Comparison of ENCODE assay signal across 1 cellular context in the genomic region with DNA sequence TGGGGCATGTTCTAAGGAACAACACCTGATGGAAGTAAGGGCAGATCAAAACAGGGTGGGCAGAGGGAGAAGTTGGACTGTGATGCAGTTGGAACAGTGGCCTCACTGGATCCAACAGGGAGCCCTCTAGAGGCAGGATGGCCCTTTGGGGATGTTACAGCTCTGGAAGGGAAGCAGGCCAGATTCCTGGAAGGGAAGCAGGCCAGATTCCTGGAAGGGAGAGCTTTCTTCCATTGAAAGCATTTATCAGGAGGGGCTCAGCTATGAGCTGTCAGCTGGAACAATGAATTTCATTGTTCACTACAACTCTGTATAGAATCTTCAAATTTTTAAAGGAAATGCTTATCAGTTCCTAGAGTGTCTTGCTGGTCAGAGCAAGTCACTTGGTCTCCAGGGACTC.
TF ChIP-seq lines count a peak whose summit lies in the region.

No MANE protein-coding gene starts in this region.

TF ChIP-seq in H1, 55 proteins besides CTCF, POLR2A, EP300 and RAD21 (continued from another document):
- TF ChIP-seq, protein P1, sequence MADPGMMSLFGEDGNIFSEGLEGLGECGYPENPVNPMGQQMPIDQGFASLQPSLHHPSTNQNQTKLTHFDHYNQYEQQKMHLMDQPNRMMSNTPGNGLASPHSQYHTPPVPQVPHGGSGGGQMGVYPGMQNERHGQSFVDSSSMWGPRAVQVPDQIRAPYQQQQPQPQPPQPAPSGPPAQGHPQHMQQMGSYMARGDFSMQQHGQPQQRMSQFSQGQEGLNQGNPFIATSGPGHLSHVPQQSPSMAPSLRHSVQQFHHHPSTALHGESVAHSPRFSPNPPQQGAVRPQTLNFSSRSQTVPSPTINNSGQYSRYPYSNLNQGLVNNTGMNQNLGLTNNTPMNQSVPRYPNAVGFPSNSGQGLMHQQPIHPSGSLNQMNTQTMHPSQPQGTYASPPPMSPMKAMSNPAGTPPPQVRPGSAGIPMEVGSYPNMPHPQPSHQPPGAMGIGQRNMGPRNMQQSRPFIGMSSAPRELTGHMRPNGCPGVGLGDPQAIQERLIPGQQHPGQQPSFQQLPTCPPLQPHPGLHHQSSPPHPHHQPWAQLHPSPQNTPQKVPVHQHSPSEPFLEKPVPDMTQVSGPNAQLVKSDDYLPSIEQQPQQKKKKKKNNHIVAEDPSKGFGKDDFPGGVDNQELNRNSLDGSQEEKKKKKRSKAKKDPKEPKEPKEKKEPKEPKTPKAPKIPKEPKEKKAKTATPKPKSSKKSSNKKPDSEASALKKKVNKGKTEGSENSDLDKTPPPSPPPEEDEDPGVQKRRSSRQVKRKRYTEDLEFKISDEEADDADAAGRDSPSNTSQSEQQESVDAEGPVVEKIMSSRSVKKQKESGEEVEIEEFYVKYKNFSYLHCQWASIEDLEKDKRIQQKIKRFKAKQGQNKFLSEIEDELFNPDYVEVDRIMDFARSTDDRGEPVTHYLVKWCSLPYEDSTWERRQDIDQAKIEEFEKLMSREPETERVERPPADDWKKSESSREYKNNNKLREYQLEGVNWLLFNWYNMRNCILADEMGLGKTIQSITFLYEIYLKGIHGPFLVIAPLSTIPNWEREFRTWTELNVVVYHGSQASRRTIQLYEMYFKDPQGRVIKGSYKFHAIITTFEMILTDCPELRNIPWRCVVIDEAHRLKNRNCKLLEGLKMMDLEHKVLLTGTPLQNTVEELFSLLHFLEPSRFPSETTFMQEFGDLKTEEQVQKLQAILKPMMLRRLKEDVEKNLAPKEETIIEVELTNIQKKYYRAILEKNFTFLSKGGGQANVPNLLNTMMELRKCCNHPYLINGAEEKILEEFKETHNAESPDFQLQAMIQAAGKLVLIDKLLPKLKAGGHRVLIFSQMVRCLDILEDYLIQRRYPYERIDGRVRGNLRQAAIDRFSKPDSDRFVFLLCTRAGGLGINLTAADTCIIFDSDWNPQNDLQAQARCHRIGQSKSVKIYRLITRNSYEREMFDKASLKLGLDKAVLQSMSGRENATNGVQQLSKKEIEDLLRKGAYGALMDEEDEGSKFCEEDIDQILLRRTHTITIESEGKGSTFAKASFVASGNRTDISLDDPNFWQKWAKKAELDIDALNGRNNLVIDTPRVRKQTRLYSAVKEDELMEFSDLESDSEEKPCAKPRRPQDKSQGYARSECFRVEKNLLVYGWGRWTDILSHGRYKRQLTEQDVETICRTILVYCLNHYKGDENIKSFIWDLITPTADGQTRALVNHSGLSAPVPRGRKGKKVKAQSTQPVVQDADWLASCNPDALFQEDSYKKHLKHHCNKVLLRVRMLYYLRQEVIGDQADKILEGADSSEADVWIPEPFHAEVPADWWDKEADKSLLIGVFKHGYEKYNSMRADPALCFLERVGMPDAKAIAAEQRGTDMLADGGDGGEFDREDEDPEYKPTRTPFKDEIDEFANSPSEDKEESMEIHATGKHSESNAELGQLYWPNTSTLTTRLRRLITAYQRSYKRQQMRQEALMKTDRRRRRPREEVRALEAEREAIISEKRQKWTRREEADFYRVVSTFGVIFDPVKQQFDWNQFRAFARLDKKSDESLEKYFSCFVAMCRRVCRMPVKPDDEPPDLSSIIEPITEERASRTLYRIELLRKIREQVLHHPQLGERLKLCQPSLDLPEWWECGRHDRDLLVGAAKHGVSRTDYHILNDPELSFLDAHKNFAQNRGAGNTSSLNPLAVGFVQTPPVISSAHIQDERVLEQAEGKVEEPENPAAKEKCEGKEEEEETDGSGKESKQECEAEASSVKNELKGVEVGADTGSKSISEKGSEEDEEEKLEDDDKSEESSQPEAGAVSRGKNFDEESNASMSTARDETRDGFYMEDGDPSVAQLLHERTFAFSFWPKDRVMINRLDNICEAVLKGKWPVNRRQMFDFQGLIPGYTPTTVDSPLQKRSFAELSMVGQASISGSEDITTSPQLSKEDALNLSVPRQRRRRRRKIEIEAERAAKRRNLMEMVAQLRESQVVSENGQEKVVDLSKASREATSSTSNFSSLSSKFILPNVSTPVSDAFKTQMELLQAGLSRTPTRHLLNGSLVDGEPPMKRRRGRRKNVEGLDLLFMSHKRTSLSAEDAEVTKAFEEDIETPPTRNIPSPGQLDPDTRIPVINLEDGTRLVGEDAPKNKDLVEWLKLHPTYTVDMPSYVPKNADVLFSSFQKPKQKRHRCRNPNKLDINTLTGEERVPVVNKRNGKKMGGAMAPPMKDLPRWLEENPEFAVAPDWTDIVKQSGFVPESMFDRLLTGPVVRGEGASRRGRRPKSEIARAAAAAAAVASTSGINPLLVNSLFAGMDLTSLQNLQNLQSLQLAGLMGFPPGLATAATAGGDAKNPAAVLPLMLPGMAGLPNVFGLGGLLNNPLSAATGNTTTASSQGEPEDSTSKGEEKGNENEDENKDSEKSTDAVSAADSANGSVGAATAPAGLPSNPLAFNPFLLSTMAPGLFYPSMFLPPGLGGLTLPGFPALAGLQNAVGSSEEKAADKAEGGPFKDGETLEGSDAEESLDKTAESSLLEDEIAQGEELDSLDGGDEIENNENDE (IDR thresholded peaks at IDR 0.05; ENCODE audit: insufficient replicate concordance, low read length), result no peak
- TF ChIP-seq, protein P2, sequence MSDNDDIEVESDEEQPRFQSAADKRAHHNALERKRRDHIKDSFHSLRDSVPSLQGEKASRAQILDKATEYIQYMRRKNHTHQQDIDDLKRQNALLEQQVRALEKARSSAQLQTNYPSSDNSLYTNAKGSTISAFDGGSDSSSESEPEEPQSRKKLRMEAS (IDR thresholded peaks at IDR 0.05), result no peak
- no peak for TF ChIP-seq JUN (IDR thresholded peaks at IDR 0.05; ENCODE audit: low read depth, low read length)
